29 cellular contexts compared by ENCODE assay signal in the genomic region with DNA sequence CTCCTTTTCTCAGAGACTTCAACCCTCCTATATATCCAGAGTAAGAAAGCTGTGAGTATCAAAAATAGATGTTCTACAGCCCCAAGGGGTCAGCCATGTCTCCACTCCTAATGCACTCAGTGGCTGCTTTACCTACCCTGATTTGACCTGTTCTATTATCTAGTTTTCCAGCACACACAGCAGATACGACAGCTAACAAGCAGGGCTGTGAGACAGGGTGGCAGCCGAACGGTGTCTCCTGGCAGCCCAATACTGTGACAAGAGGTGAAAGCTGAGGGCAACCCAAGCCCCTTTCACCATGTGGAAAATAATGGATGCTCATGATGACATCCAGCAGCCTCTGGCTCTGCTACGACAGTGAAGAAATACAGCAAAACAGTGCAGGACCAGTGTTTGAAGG.
"Had no signal": no experiment of that assay in that cellular context is flagged by ENCODE, and none has a peak within 500 bp of the region (broad histone marks: within the 10 kb centered on the region; RNA-seq: fewer than 3 reads in every experiment).

No MANE protein-coding gene starts in this region.

- ATAC-seq: activated CD8-positive, alpha-beta T cell treated with anti-CD3 and anti-CD28 coated beads, Interleukin-2, amount 10 ng/mL, durations not matched to agents 7 days and 5 days; body of pancreas; Panc1; SK-N-SH treated with all-trans-retinoic acid at 6 μM for 48 hours had no signal

- FAIRE-seq: bronchial epithelial cell had no signal

- H3K27me3 ChIP-seq: body of pancreas, SJSA1 had no signal

- H3K36me3 ChIP-seq: SJSA1 had no signal

- H3K4me1 ChIP-seq: body of pancreas had no signal

- H3K4me3 ChIP-seq: body of pancreas, SJSA1 had no signal

- H3K36me3 Mint-ChIP-seq: activated naive CD4-positive, alpha-beta T cell treated with anti-CD3 and anti-CD28 coated beads, Interleukin-2, amount 50 U/mL, for 24 hours had no signal

- H3K4me1 Mint-ChIP-seq: activated naive CD4-positive, alpha-beta T cell treated with anti-CD3 and anti-CD28 coated beads, Interleukin-2, amount 50 U/mL, for 24 hours had no signal

- H3K27ac ChIP-seq: body of pancreas, SJSA1 had no signal

- DNase-seq: activated CD4-positive, alpha-beta T cell treated with anti-CD3 and anti-CD28 coated beads for 48 hours; activated CD4-positive, alpha-beta T cell treated with anti-CD3 and anti-CD28 coated beads, Interleukin-2, amount 50 U/mL, for 4 hours; activated CD4-positive, CD25-positive, alpha-beta regulatory T cell treated with anti-CD3 and anti-CD28 coated beads, Interleukin-2, amount 50 U/mL, for 72 hours; activated CD8-positive, alpha-beta memory T cell treated with anti-CD3 and anti-CD28 coated beads, Interleukin-2, amount 50 U/mL, for 48 hours; activated CD8-positive, alpha-beta T cell treated with anti-CD3 and anti-CD28 coated beads, Interleukin-2, amount 10 ng/mL, durations not matched to agents 7 days and 5 days; activated effector memory CD4-positive, alpha-beta T cell treated with Interleukin-2 at 50 U/mL for 16 hours; activated naive CD4-positive, alpha-beta T cell; activated T-cell treated with anti-CD3 and anti-CD28 coated beads, Interleukin-2, amount 50 U/mL, for 1 hour; aorta; body of pancreas; KG1; NCI-H1092; NCI-H1417; NCI-H1930; NCI-H2107; NCI-H2171 treated with DMSO at 0.1 percent for 48 hours; NCI-H510A treated with DMSO at 0.1 percent for 48 hours; NCI-H69; NK-92 treated with Interleukin-12 subunit alpha and Interleukin-12 subunit beta, amount 100 ng/mL, for 24 hours; OCI-M1; RPMI8226; SHP77; SW 1271 had no signal

- H3K9me3 Mint-ChIP-seq: activated naive CD4-positive, alpha-beta T cell treated with anti-CD3 and anti-CD28 coated beads, Interleukin-2, amount 50 U/mL, for 24 hours; activated T-helper 1 cell treated with anti-CD3 and anti-CD28 coated beads, Interleukin-12 subunit alpha, Interleukin-12 subunit beta, Interleukin-2, Interleukin-4 antibody, amounts not matched to agents 30 ng/mL and 10 ng/mL and 1 ng/mL, durations not matched to agents 14 hours and 24 hours and 36 hours had no signal

- H3K4me3 Mint-ChIP-seq: activated CD8-positive, alpha-beta T cell treated with anti-CD3 and anti-CD28 coated beads, Interleukin-2, amount 10 ng/mL, durations not matched to agents 7 days and 5 days; activated naive CD4-positive, alpha-beta T cell treated with anti-CD3 and anti-CD28 coated beads, Interleukin-2, amount 50 U/mL, for 24 hours; activated T-helper 1 cell treated with anti-CD3 and anti-CD28 coated beads, Interleukin-12 subunit alpha, Interleukin-12 subunit beta, Interleukin-2, Interleukin-4 antibody, amounts not matched to agents 30 ng/mL and 10 ng/mL and 1 ng/mL, durations not matched to agents 14 hours and 24 hours and 36 hours had no signal

- H3K9me3 ChIP-seq: body of pancreas, SJSA1 had no signal

- H3K27ac Mint-ChIP-seq: activated CD8-positive, alpha-beta T cell treated with anti-CD3 and anti-CD28 coated beads, Interleukin-2, amount 10 ng/mL, durations not matched to agents 7 days and 5 days; activated naive CD4-positive, alpha-beta T cell treated with anti-CD3 and anti-CD28 coated beads, Interleukin-2, amount 50 U/mL, for 24 hours; activated T-helper 1 cell treated with anti-CD3 and anti-CD28 coated beads, Interleukin-12 subunit alpha, Interleukin-12 subunit beta, Interleukin-2, Interleukin-4 antibody, amounts not matched to agents 30 ng/mL and 10 ng/mL and 1 ng/mL, durations not matched to agents 14 hours and 24 hours and 36 hours had no signal
